1 cellular context compared by ENCODE assay signal in genomic region chr22:44676441-44677298, GRCh38.
TF ChIP-seq lines count a peak whose summit lies in the region.

No MANE protein-coding gene starts in this region.

TF ChIP-seq in K562, 482 proteins besides CTCF, POLR2A, EP300 and RAD21 (continued from another document and continues in another):
- TF ChIP-seq ZBTB34 (CRISPR knock-in tag; IDR thresholded peaks at IDR 0.05) (no peak), HDAC6 (IDR thresholded peaks at IDR 0.05; ENCODE audit: low read depth, low read length) (no peak), RBM17 (IDR thresholded peaks at IDR 0.05; ENCODE audit: borderline replicate concordance, low read depth, low read length) (no peak), ETV5 (CRISPR knock-in tag; IDR thresholded peaks at IDR 0.05; ENCODE audit: low read depth) (peak; percentile 71), BCOR (IDR thresholded peaks at IDR 0.05) (peak; percentile 87), ZBTB11 (CRISPR knock-in tag; IDR thresholded peaks at IDR 0.05) (peak in 1 of 3 experiments; percentile 68; a peak in 1 of 6 replicates), TCFL5 (CRISPR knock-in tag; conservative IDR thresholded peaks at IDR 0.05) (no peak), SRSF7 (optimal IDR thresholded peaks at IDR 0.05; ENCODE audit: low read depth, low read length) (no peak), ETS1 (conservative IDR thresholded peaks at IDR 0.05; ENCODE audit: control insufficient read depth, low read depth, low read length) (peak; percentile 91), NCOA2 (IDR thresholded peaks at IDR 0.05; ENCODE audit: partially characterized antibody in 2 of 2) (no peak), IFI16 (CRISPR knock-in tag; IDR thresholded peaks at IDR 0.05) (no peak), PHB (CRISPR knock-in tag; IDR thresholded peaks at IDR 0.05) (no peak), RBM34 (IDR thresholded peaks at IDR 0.05; ENCODE audit: borderline replicate concordance, insufficient read depth, low read length) (no peak), NELFE (IDR thresholded peaks at IDR 0.05; ENCODE audit: insufficient read depth, insufficient read length) (no peak), TFE3 (CRISPR knock-in tag; IDR thresholded peaks at IDR 0.05) (no peak), ZNF764 (CRISPR knock-in tag; IDR thresholded peaks at IDR 0.05; ENCODE audit: low read depth) (no peak), SNIP1 (IDR thresholded peaks at IDR 0.05; ENCODE audit: low read depth) (no peak), ARHGAP35 (IDR thresholded peaks at IDR 0.05; ENCODE audit: partially characterized antibody) (no peak), ESRRB (CRISPR knock-in tag; IDR thresholded peaks at IDR 0.05; ENCODE audit: borderline replicate concordance) (no peak), SAP30 (IDR thresholded peaks at IDR 0.05; ENCODE audit: borderline replicate concordance, insufficient read depth, low read depth, low read length, poor library complexity, severe bottlenecking) (peak; percentile 25), STAT5A (IDR thresholded peaks at IDR 0.05; ENCODE audit: borderline replicate concordance, low read length) (peak; percentile 86), TCF7L2 (IDR thresholded peaks at IDR 0.05; ENCODE audit: low read depth, low read length) (peak; percentile 72), ZNF717 (CRISPR knock-in tag; IDR thresholded peaks at IDR 0.05) (no peak), ZBTB26 (CRISPR knock-in tag; IDR thresholded peaks at IDR 0.05) (no peak), ZNF121 (CRISPR knock-in tag; conservative IDR thresholded peaks at IDR 0.05) (no peak; the same call in 1 of the 2 replicates), HDAC3 (IDR thresholded peaks at IDR 0.05; ENCODE audit: borderline replicate concordance, partially characterized antibody) (peak; percentile 88), KDM2B (CRISPR knock-in tag; IDR thresholded peaks at IDR 0.05) (no peak), HEY1 (CRISPR knock-in tag; IDR thresholded peaks at IDR 0.05; ENCODE audit: borderline replicate concordance) (no peak), NUFIP1 (IDR thresholded peaks at IDR 0.05; ENCODE audit: partially characterized antibody) (no peak), NFIC (IDR thresholded peaks at IDR 0.05) (peak; percentile 95), EGR1 (conservative IDR thresholded peaks at IDR 0.05) (peak; percentile 66), TARDBP (IDR thresholded peaks at IDR 0.05) (no peak), ZNF445 (CRISPR knock-in tag; IDR thresholded peaks at IDR 0.05; ENCODE audit: low read depth) (no peak), SMARCE1 (IDR thresholded peaks at IDR 0.05) (peak; percentile 93), ZFP91 (CRISPR knock-in tag; IDR thresholded peaks at IDR 0.05) (no peak), NFE2L1 (tag; IDR thresholded peaks at IDR 0.05; ENCODE audit: borderline replicate concordance, low read depth) (peak; percentile 88), BCL6 (CRISPR knock-in tag; IDR thresholded peaks at IDR 0.05) (no peak), RFX5 (IDR thresholded peaks at IDR 0.05; ENCODE audit: low read depth, low read length) (no peak), PRDM10 (IDR thresholded peaks at IDR 0.05; ENCODE audit: partially characterized antibody) (peak; percentile 99), ZNF695 (CRISPR knock-in tag; IDR thresholded peaks at IDR 0.05) (no peak), HIVEP1 (CRISPR knock-in tag; IDR thresholded peaks at IDR 0.05) (no peak), POLR2B (IDR thresholded peaks at IDR 0.05; ENCODE audit: low read depth, partially characterized antibody) (no peak), ZNF354B (CRISPR knock-in tag; IDR thresholded peaks at IDR 0.05) (no peak), TAF1 (IDR thresholded peaks at IDR 0.05; ENCODE audit: control insufficient read depth, extremely low read depth, insufficient read depth, low read length, severe bottlenecking) (peak; percentile 28), E2F5 (CRISPR knock-in tag; IDR thresholded peaks at IDR 0.05) (no peak), MTA1 (IDR thresholded peaks at IDR 0.05; ENCODE audit: borderline replicate concordance) (peak; percentile 49; the same call in 1 of the 2 replicates), ASH1L (IDR thresholded peaks at IDR 0.05; ENCODE audit: borderline replicate concordance, low read depth, partially characterized antibody) (peak; percentile 66), ZBTB2 (IDR thresholded peaks at IDR 0.05) (0 out of 2 replicates have a peak, but pooled peaks have one; percentile 64), ZBTB43 (CRISPR knock-in tag; IDR thresholded peaks at IDR 0.05) (no peak), HNRNPK (IDR thresholded peaks at IDR 0.05; ENCODE audit: low read depth, low read length, poor library complexity, severe bottlenecking) (no peak), ZNF644 (tag; IDR thresholded peaks at IDR 0.05; ENCODE audit: low read depth) (no peak), ZNF224 (CRISPR knock-in tag; IDR thresholded peaks at IDR 0.05) (no peak)
